Comparison of ENCODE assay signal across 8 cellular contexts in genomic region chr10:5862360-5862929, GRCh38. TPM values are rescaled to one million over a fixed set of nuclear protein-coding genes. Genes with fewer than 3 reads are reported as not detected.
DNase-seq lines count a peak whose midpoint lies in the region; ATAC-seq and TF ChIP-seq lines count a peak whose summit lies in the region.

No MANE protein-coding gene starts in this region.

- no peaks in the 10 kb centered on the region for H3K36me3 Mint-ChIP-seq in activated T-helper 17 cell treated with anti-CD3 and anti-CD28 coated beads, Interleukin-2, amount 50 U/mL, for 72 hours (ENCODE audit: low read depth)
- peaks cover 0 to 2% of the 10 kb centered on the region in 2 donors for H3K36me3 Mint-ChIP-seq in CD14-positive monocyte

- no peaks in the 10 kb centered on the region for H3K27me3 ChIP-seq in tibial artery

- peaks cover 0 to 6% (median 0%) of the 10 kb centered on the region in 3 donors for H3K36me3 ChIP-seq in tibial artery

- ATAC-seq in GM19397 (IDR thresholded peaks at IDR 0.05; ENCODE audit: unreplicated experiment) (peak; percentile 90), HG03025 (IDR thresholded peaks at IDR 0.05; ENCODE audit: low FRiP score, unreplicated experiment) (peak; percentile 96)
- ATAC-seq in activated T-helper 17 cell treated with anti-CD3 and anti-CD28 coated beads, Interleukin-2, amount 50 U/mL, for 72 hours (replicated peaks), result peak; percentile 89

- TF ChIP-seq CTCF in GM12864 (IDR thresholded peaks at IDR 0.05; ENCODE audit: low read depth, low read length, missing control alignments) (no peak), CD14-positive monocyte (IDR thresholded peaks at IDR 0.05) (no peak), tibial artery (IDR thresholded peaks at IDR 0.05) (no peak)

- intact Hi-C loops in CD14-positive monocyte (cut with micrococcal nuclease), result no loop called here
- intact Hi-C loops in tibial artery (cut with DNase I; ENCODE audit: low total_unique reads), result no loop called here

- H3K9me3 ChIP-seq in tibial artery, result no peaks in the 10 kb centered on the region

- H3K9me3 Mint-ChIP-seq in activated T-helper 17 cell treated with anti-CD3 and anti-CD28 coated beads, Interleukin-2, amount 50 U/mL, for 72 hours, result no peaks in the 10 kb centered on the region
- H3K9me3 Mint-ChIP-seq in CD14-positive monocyte, result peaks cover 0 to 9% (median 3%) of the 10 kb centered on the region in 7 donors

- H3K4me3 ChIP-seq in GM12864 (ENCODE audit: low read depth, low read length) (peak overlapping the region; percentile 13), tibial artery (no peak overlapping the region)

- H3K4me1 Mint-ChIP-seq in activated T-helper 17 cell treated with anti-CD3 and anti-CD28 coated beads, Interleukin-2, amount 50 U/mL, for 72 hours, result peaks cover 5% of the 10 kb centered on the region
- H3K4me1 Mint-ChIP-seq in CD14-positive monocyte, result peaks cover 23% of the 10 kb centered on the region

- no peak overlapping the region for H3K27ac ChIP-seq in tibial artery

- no peak overlapping the region for H3K4me3 Mint-ChIP-seq in activated T-helper 17 cell treated with anti-CD3 and anti-CD28 coated beads, Interleukin-2, amount 50 U/mL, for 72 hours
- H3K4me3 Mint-ChIP-seq in CD14-positive monocyte, result no peak overlapping the region

- peak overlapping the region; percentile 33 for H3K27ac Mint-ChIP-seq in activated T-helper 17 cell treated with anti-CD3 and anti-CD28 coated beads, Interleukin-2, amount 50 U/mL, for 72 hours
- no peak overlapping the region for H3K27ac Mint-ChIP-seq in CD14-positive monocyte

- no peaks in the 10 kb centered on the region for H3K27me3 Mint-ChIP-seq in activated T-helper 17 cell treated with anti-CD3 and anti-CD28 coated beads, Interleukin-2, amount 50 U/mL, for 72 hours
- H3K27me3 Mint-ChIP-seq in CD14-positive monocyte (ENCODE audit: low read depth in 3 of 3), result peaks cover 0 to 5% (median 2%) of the 10 kb centered on the region in 3 donors

- no peaks in the 10 kb centered on the region for H3K4me1 ChIP-seq in tibial artery

- DNase-seq in GM12864 (ENCODE audit: low read depth) (peak; percentile 89), CD14-positive monocyte (ENCODE audit: low spot score) (no peak), superior temporal gyrus (ENCODE audit: extremely low spot score) (no peak), NCI-H2196 (lab: John Stamatoyannopoulos, UW; ENCODE audit: unreplicated experiment) (no peak), tibial artery (no peak)

RNA-seq across cellular contexts. Expression of gene ANKRD16, which starts 27.2 kb away (rescaled TPM):
- total RNA-seq in activated T-helper 17 cell treated with anti-CD3 and anti-CD28 coated beads, Interleukin-2, amount 50 U/mL, for 72 hours, result 1 to 10 TPM; 4.6 to 6.8 TPM
- 1 to 10 TPM; 1.4 to 2.1 TPM for polyA plus RNA-seq in CD14-positive monocyte

RNA-seq across cellular contexts. Expression of gene FBH1, which starts 27.6 kb away (rescaled TPM):
- 10 to 100 TPM; 55.9 to 62.0 TPM for total RNA-seq in activated T-helper 17 cell treated with anti-CD3 and anti-CD28 coated beads, Interleukin-2, amount 50 U/mL, for 72 hours
- 10 to 100 TPM; 33.9 to 48.3 TPM for polyA plus RNA-seq in CD14-positive monocyte

RNA-seq across cellular contexts. Expression of gene GDI2, which starts 49.2 kb away (rescaled TPM):
- total RNA-seq in activated T-helper 17 cell treated with anti-CD3 and anti-CD28 coated beads, Interleukin-2, amount 50 U/mL, for 72 hours, result 100 to 1,000 TPM; 190 to 266 TPM
- polyA plus RNA-seq in CD14-positive monocyte, result 100 to 1,000 TPM; 316 to 320 TPM
